12 cellular contexts compared by ENCODE assay signal in the genomic region with DNA sequence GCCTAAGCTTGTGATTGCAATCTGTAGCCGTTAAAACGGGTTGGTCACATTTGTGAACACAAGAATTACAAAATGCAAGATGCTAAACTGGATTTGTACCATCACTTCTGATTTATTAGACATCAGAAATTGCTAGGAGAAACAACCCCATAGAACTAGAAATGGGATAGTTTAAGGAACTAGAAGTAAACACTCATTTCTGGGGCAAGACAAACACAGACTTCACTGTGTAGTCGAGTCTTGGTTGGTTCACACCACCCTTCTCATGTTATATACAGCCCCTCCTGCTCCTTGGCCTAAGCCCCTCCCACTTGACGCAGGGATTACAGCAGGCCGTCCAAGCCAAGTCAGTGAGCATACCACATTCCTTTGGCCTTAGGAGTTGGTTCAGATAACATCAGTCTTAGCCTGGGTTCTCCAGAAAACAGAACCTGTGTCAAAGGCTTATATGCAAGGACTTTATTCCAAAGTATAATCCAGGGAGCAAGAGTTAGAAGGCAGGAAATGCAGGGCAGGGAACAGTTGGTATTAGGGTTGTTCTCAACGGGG. TPM values are rescaled to one million over a fixed set of nuclear protein-coding genes. Genes with fewer than 3 reads are reported as not detected.
DNase-seq lines count a peak whose midpoint lies in the region; ATAC-seq and TF ChIP-seq lines count a peak whose summit lies in the region.
"Had no signal": no experiment of that assay in that cellular context is flagged by ENCODE, and none has a peak within 500 bp of the region (broad histone marks: within the 10 kb centered on the region; RNA-seq: fewer than 3 reads in every experiment).

No MANE protein-coding gene starts in this region.

- H3K4me3 ChIP-seq in left ventricle myocardium inferior: no peak overlapping the region
- no peak overlapping the region for H3K4me3 ChIP-seq in body of pancreas
- H3K4me3 ChIP-seq: skin epidermis had no signal

- H3K27me3 ChIP-seq in left ventricle myocardium inferior (ENCODE audit: low read depth) (no peaks in the 10 kb centered on the region), body of pancreas (no peaks in the 10 kb centered on the region)

- ATAC-seq in left cardiac atrium: peak; percentile 60 to 86
- ATAC-seq in body of pancreas: no peak

- peaks cover 4% of the 10 kb centered on the region for H3K9me3 ChIP-seq in left ventricle myocardium inferior (replicated peaks)
- H3K9me3 ChIP-seq in body of pancreas: no peaks in the 10 kb centered on the region

- intact Hi-C loops in left cardiac atrium (cut with DNase I) (no loop called here), left ventricle myocardium inferior (cut with micrococcal nuclease) (no loop called here), body of pancreas (cut with DNase I) (no loop called here)

- DNase-seq in left cardiac atrium: no peak
- no peak for DNase-seq in left ventricle myocardium inferior
- DNase-seq in amniotic stem cell (lab: John Stamatoyannopoulos, UW): peak; percentile 48
- peak; percentile 51 for DNase-seq in iPS-NIHi7 (ENCODE audit: extremely low spot score)
- no peak for DNase-seq in body of pancreas
- DNase-seq in NCI-H2227 treated with DMSO at 0.1 percent for 48 hours (lab: John Stamatoyannopoulos, UW): no peak
- DNase-seq in NCI-H128 (lab: John Stamatoyannopoulos, UW; ENCODE audit: unreplicated experiment): no peak
- DNase-seq in NCI-H446 treated with DMSO at 0.1 percent for 48 hours (lab: John Stamatoyannopoulos, UW): no peak
- DNase-seq: activated naive CD4-positive, alpha-beta T cell; KBM-7; midbrain had no signal

- H3K27ac ChIP-seq in left ventricle myocardium inferior (replicated peaks) (no peak overlapping the region), body of pancreas (no peak overlapping the region)
- H3K27ac ChIP-seq: skin epidermis had no signal

- H3K4me1 ChIP-seq in left ventricle myocardium inferior (peaks cover 6% of the 10 kb centered on the region), body of pancreas (no peaks in the 10 kb centered on the region)

- H3K36me3 ChIP-seq in left ventricle myocardium inferior (no peaks in the 10 kb centered on the region), body of pancreas (replicated peaks in 1 of 2; ENCODE audit: insufficient read depth in 1 of 2, low read depth in 2 of 2) (no peaks in the 10 kb centered on the region)

- no peak for TF ChIP-seq POLR2A in body of pancreas (IDR thresholded peaks at IDR 0.05)

- TF ChIP-seq CTCF in left ventricle myocardium inferior (IDR thresholded peaks at IDR 0.05; ENCODE audit: borderline replicate concordance) (no peak), body of pancreas (IDR thresholded peaks at IDR 0.05) (no peak)

- 72 to 79% methylated on average over 6 of the region's 6 CpGs for whole genome bisulfite sequencing in body of pancreas, 2 donors

RNA-seq across cellular contexts. Expression of a gene that starts 2.0 kb away (rescaled TPM):
- total RNA-seq in left cardiac atrium (100 to 1,000 TPM; 290 to 327 TPM), left ventricle myocardium inferior (1,025 TPM), body of pancreas (not detected)

RNA-seq across cellular contexts. Expression of a gene that starts 13.8 kb away (rescaled TPM):
- total RNA-seq in left cardiac atrium (10 to 100 TPM; 14.3 to 18.3 TPM), left ventricle myocardium inferior (9.9 TPM), body of pancreas (10 to 100 TPM; 11.2 to 23.1 TPM)

Comparison
In these comparisons a context has a peak if more than half of its experiments do, and no peak if none do; other contexts are left out.
1. DNase-seq: peak in amniotic stem cell (single experiment) and iPS-NIHi7 (single experiment); none in left cardiac atrium (single experiment), left ventricle myocardium inferior (single experiment), body of pancreas (0 of 4), NCI-H2227 treated with DMSO at 0.1 percent for 48 hours (single experiment), NCI-H128 (single experiment) and NCI-H446 treated with DMSO at 0.1 percent for 48 hours (single experiment).
2. RNA of a gene that starts 2.0 kb away (total RNA-seq): 1,025 TPM in left ventricle myocardium inferior (single experiment) and 290 to 327 TPM in left cardiac atrium; not detected in body of pancreas; every median in the first group is over 100 times any median in the second.